Comparison of ENCODE assay signal across 8 cellular contexts in the genomic region with DNA sequence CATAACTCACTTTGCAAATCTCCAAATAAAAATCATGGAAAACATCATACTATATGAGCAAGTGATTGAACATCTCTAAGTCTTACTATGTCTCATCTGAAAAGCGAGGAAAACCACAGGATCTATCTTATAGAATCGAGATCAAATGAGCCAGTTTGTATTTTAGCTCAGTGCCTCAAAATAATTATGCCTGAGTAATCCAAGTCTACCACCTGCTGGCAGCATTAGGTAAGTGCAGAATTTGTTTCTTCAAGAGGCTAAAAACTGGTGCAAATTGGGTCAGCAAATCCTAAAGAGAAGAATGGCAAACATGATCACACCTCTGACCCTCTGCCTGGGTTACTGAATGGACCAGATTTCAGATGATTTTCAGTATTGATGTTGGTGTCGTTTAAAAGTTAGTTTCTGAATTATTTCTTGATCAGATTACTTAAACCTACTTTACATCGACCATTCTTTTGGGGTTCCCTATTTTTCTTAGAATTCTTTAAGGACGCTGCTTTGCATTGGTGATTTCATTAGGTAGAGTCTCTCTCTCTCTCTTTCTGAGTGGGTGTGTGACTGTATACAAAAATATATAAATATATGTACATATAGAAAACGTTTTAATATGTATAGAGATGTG. TPM values are rescaled to one million over a fixed set of nuclear protein-coding genes. Genes with fewer than 3 reads are reported as not detected.
A peak's percentile ranks its signal among the peaks of the same experiment; 100 is the strongest.
DNase-seq lines count a peak whose midpoint lies in the region; ATAC-seq and TF ChIP-seq lines count a peak whose summit lies in the region.

No MANE protein-coding gene starts in this region.

- H4K20me1 ChIP-seq in SU-DHL-6 (ENCODE audit: low read depth, low read length) = no peaks in the 10 kb centered on the region

- peak; percentile 75 for ATAC-seq in lung (ENCODE audit: insufficient read depth, low FRiP score)
- ATAC-seq in thoracic aorta (ENCODE audit: insufficient number of reproducible peaks, low FRiP score, low read depth) = peak; percentile 59
- no peak for ATAC-seq in GM18520 (IDR thresholded peaks at IDR 0.05; ENCODE audit: unreplicated experiment)

- no peak overlapping the region for H3K27ac ChIP-seq in SU-DHL-6 (ENCODE audit: low read depth, low read length)
- H3K27ac ChIP-seq in coronary artery = no peak overlapping the region
- H3K27ac ChIP-seq in lung (ENCODE audit: low read depth in 1 of 2, low read length in 1 of 2) = no peak overlapping the region
- H3K27ac ChIP-seq in thoracic aorta = no peak overlapping the region

- no peaks in the 10 kb centered on the region for H3K9me2 ChIP-seq in SU-DHL-6 (replicated peaks; ENCODE audit: insufficient read depth, low read length)

- no peaks in the 10 kb centered on the region for H3F3A ChIP-seq in SU-DHL-6 (ENCODE audit: insufficient read depth)

- no peak overlapping the region for H3K4me2 ChIP-seq in SU-DHL-6 (ENCODE audit: low read depth, low read length, poor library complexity, severe bottlenecking)

- H3K4me3 ChIP-seq in SU-DHL-6 (ENCODE audit: insufficient read depth, low read length, poor library complexity, severe bottlenecking) (no peak overlapping the region), coronary artery (no peak overlapping the region), lung (no peak overlapping the region), thoracic aorta (no peak overlapping the region)

- in situ Hi-C loops in ACHN (cut with HindIII; ENCODE audit: low pct_ligation_motif_present, low pct_unique_long_range_greater_than_20kb, low sequenced_read_pairs) = no loop called here

- H3K27me3 ChIP-seq in SU-DHL-6 (ENCODE audit: low read length) (no peaks in the 10 kb centered on the region), lung (ENCODE audit: control insufficient read depth, insufficient read depth) (no peaks in the 10 kb centered on the region), thoracic aorta (replicated peaks; ENCODE audit: insufficient read depth) (no peaks in the 10 kb centered on the region)

- 31 to 33% methylated on average over 6 of the region's 6 CpGs for WGBS in lung, 2 donors

- no peaks in the 10 kb centered on the region for H3K36me3 ChIP-seq in SU-DHL-6 (ENCODE audit: low read length)
- no peaks in the 10 kb centered on the region for H3K36me3 ChIP-seq in lung (ENCODE audit: control insufficient read depth in 2 of 2, insufficient read depth in 2 of 2, low read length in 2 of 2)
- no peaks in the 10 kb centered on the region for H3K36me3 ChIP-seq in thoracic aorta

- H3K9me3 ChIP-seq in SU-DHL-6 (ENCODE audit: insufficient read depth, low read length) = no peaks in the 10 kb centered on the region
- peaks cover 0 to 3% of the 10 kb centered on the region in 2 donors for H3K9me3 ChIP-seq in lung (ENCODE audit: control insufficient read depth in 2 of 2, insufficient read depth in 1 of 2, low read length in 1 of 2)
- no peaks in the 10 kb centered on the region for H3K9me3 ChIP-seq in thoracic aorta

- H3K9ac ChIP-seq in SU-DHL-6 (ENCODE audit: low read length) = no peak overlapping the region

- no peaks in the 10 kb centered on the region for H3K79me2 ChIP-seq in SU-DHL-6 (ENCODE audit: insufficient read depth, low read length)

- no peaks in the 10 kb centered on the region for H3K4me1 ChIP-seq in lung (ENCODE audit: control insufficient read depth in 2 of 2, insufficient read depth in 2 of 2, low read length in 2 of 2)
- H3K4me1 ChIP-seq in thoracic aorta (ENCODE audit: control insufficient read depth in 1 of 2, low read depth in 2 of 2) = no peaks in the 10 kb centered on the region

- no peak overlapping the region for H2AFZ ChIP-seq in SU-DHL-6 (ENCODE audit: low read depth, low read length, severe bottlenecking)

- TF ChIP-seq CTCF in SU-DHL-6 (IDR thresholded peaks at IDR 0.05; ENCODE audit: insufficient read depth, low read length, poor library complexity, severe bottlenecking) (peak; percentile 89), coronary artery (IDR thresholded peaks at IDR 0.05) (peak; percentile 75), lung (IDR thresholded peaks at IDR 0.05; ENCODE audit: control extremely low read depth, extremely low read depth) (peak; percentile 78), thoracic aorta (IDR thresholded peaks at IDR 0.05) (peak; percentile 92)

- DNase-seq in ACHN (peak; percentile 58), GM04503 (ENCODE audit: low read depth) (peak; percentile 17), NCI-H128 (lab: John Stamatoyannopoulos, UW; ENCODE audit: unreplicated experiment) (peak; percentile 60), coronary artery (ENCODE audit: low spot score) (no peak), lung (ENCODE audit: low spot score) (no peak), thoracic aorta (ENCODE audit: low spot score) (no peak)

RNA-seq across cellular contexts. Expression of gene FHOD3, which starts 12.7 kb away (rescaled TPM):
- total RNA-seq in lung = 1 to 10 TPM; 4.4 to 7.4 TPM
- 1 to 10 TPM; 1.0 to 1.3 TPM for polyA plus RNA-seq in lung
- total RNA-seq in thoracic aorta = 10 to 100 TPM; 19.8 to 24.9 TPM

Comparison
In these comparisons a context has a peak if more than half of its experiments do, and no peak if none do; other contexts are left out.
1. DNase-seq: peak in ACHN (single experiment), GM04503 (single experiment) and NCI-H128 (single experiment); none in coronary artery (single experiment), lung (single experiment) and thoracic aorta (single experiment).
2. Peak in every context shown above with its lines, with median percentiles within 50 percentile points of each other: CTCF ChIP-seq.